Comparison of ENCODE assay signal across 20 cellular contexts in the genomic region with DNA sequence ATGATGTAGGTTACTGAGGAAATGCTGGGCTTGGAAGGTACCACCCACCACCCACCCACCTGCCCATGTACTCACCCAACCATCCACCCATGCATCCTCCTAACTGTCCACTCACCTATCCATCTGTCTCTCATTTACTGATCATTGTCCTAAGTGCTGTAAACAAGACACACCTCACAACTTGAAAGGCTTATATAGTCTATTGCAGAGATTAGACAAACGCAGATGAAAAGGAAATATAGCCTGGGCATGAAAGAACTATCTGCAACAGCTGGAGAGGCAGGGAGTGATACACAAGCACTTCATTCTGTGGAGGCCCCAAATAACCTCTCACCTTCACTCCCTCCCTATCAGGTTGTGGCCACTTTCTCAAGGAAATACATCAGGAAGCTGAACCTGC. TPM values are rescaled to one million over a fixed set of nuclear protein-coding genes. Genes with fewer than 3 reads are reported as not detected.
A peak's percentile ranks its signal among the peaks of the same experiment; 100 is the strongest.
DNase-seq lines count a peak whose midpoint lies in the region; ATAC-seq and TF ChIP-seq lines count a peak whose summit lies in the region.
"Had no signal": no experiment of that assay in that cellular context is flagged by ENCODE, and none has a peak within 500 bp of the region (broad histone marks: within the 10 kb centered on the region; RNA-seq: fewer than 3 reads in every experiment).

No MANE protein-coding gene starts in this region.

- H3K79me2 ChIP-seq in OCI-LY1 (ENCODE audit: insufficient read depth, low read length), result no peaks in the 10 kb centered on the region

- WGBS in transverse colon (ENCODE audit: low coverage in 1 of 2), 2 donors, result 43 to 50% methylated on average over 1 of the region's 1 CpG

- TF ChIP-seq CTCF in right atrium auricular region (IDR thresholded peaks at IDR 0.05) (no peak), OCI-LY1 (IDR thresholded peaks at IDR 0.05; ENCODE audit: low read length) (no peak), transverse colon (IDR thresholded peaks at IDR 0.05) (no peak)

- peak overlapping the region; percentile 86 to 90 for H3K27ac ChIP-seq in right atrium auricular region
- H3K27ac ChIP-seq in OCI-LY1 (ENCODE audit: low read depth, low read length, poor library complexity, severe bottlenecking), result peak overlapping the region; percentile 58
- peak overlapping the region; percentile 5 to 46 (median 38) for H3K27ac ChIP-seq in transverse colon
- H3K27ac ChIP-seq: esophagus squamous epithelium had no signal

- no peak for TF ChIP-seq POLR2A in transverse colon (IDR thresholded peaks at IDR 0.05)

- H3K9me3 ChIP-seq in right atrium auricular region (no peaks in the 10 kb centered on the region), OCI-LY1 (ENCODE audit: low read length) (no peaks in the 10 kb centered on the region), transverse colon (no peaks in the 10 kb centered on the region)
- H3K9me3 ChIP-seq: esophagus squamous epithelium, HAP-1 had no signal

- no peaks in the 10 kb centered on the region for H3K27me3 Mint-ChIP-seq in naive B cell
- H3K27me3 Mint-ChIP-seq: activated CD4-positive, alpha-beta T cell treated with anti-CD3 and anti-CD28 coated beads for 36 hours; activated naive CD8-positive, alpha-beta T cell; CD4-positive, alpha-beta memory T cell had no signal

- H4K20me1 ChIP-seq in OCI-LY1 (ENCODE audit: insufficient read depth, low read length), result no peaks in the 10 kb centered on the region

- H3K9me2 ChIP-seq in OCI-LY1 (ENCODE audit: low read depth, low read length), result no peaks in the 10 kb centered on the region

- H3K4me3 Mint-ChIP-seq in naive B cell, result peak overlapping the region in 5 of 8 donors; percentile 61 to 82 (median 69)
- H3K4me3 Mint-ChIP-seq: activated CD4-positive, alpha-beta T cell treated with anti-CD3 and anti-CD28 coated beads for 36 hours; activated naive CD8-positive, alpha-beta T cell; CD4-positive, alpha-beta memory T cell had no signal

- H3K4me3 ChIP-seq in right atrium auricular region (no peak overlapping the region), OCI-LY1 (ENCODE audit: low read depth, low read length, poor library complexity, severe bottlenecking) (no peak overlapping the region), transverse colon (no peak overlapping the region)
- H3K4me3 ChIP-seq: esophagus squamous epithelium, HAP-1 had no signal

- H3K4me2 ChIP-seq in OCI-LY1 (ENCODE audit: low read length), result peak overlapping the region; percentile 21; the same call in 1 of the 2 replicates

- no peaks in the 10 kb centered on the region for H3F3A ChIP-seq in OCI-LY1 (ENCODE audit: insufficient read depth, low read length)

- in situ Hi-C loops in transverse colon (cut with MboI; ENCODE audit: low pct_ligation_motif_present in 1 of 4, low pct_unique_long_range_greater_than_20kb in 1 of 4, low sequenced_read_pairs in 3 of 4), result no loop called here

- peaks cover 0 to 45% of the 10 kb centered on the region in 2 donors for H3K4me1 ChIP-seq in right atrium auricular region
- peaks cover 31% of the 10 kb centered on the region for H3K4me1 ChIP-seq in OCI-LY1 (ENCODE audit: insufficient read depth, low read length, severe bottlenecking)
- peaks cover 0 to 26% (median 14%) of the 10 kb centered on the region in 4 donors for H3K4me1 ChIP-seq in transverse colon
- H3K4me1 ChIP-seq: HAP-1 had no signal

- no peaks in the 10 kb centered on the region for H3K27me3 ChIP-seq in right atrium auricular region
- no peaks in the 10 kb centered on the region for H3K27me3 ChIP-seq in OCI-LY1 (ENCODE audit: insufficient read depth, low read length)
- H3K27me3 ChIP-seq in transverse colon, result no peaks in the 10 kb centered on the region
- H3K27me3 ChIP-seq: esophagus squamous epithelium had no signal

- intact Hi-C loops in left ventricle myocardium superior (cut with micrococcal nuclease), result no loop called here
- intact Hi-C loops in transverse colon (cut with DNase I; ENCODE audit: low total_unique reads), result no loop called here
- intact Hi-C loops in sciatic nerve (cut with DNase I), result no loop called here

- no peaks in the 10 kb centered on the region for H3K36me3 ChIP-seq in right atrium auricular region
- no peaks in the 10 kb centered on the region for H3K36me3 ChIP-seq in OCI-LY1 (ENCODE audit: insufficient read depth, low read length)
- no peaks in the 10 kb centered on the region for H3K36me3 ChIP-seq in transverse colon
- H3K36me3 ChIP-seq: esophagus squamous epithelium, HAP-1 had no signal

- DNase-seq in right atrium auricular region (ENCODE audit: low spot score), result no peak
- DNase-seq in left ventricle myocardium superior, result no peak
- no peak for DNase-seq in naive B cell
- no peak for DNase-seq in transverse colon
- DNase-seq in DMS 273 treated with DMSO at 0.1 percent for 48 hours (lab: John Stamatoyannopoulos, UW), result no peak
- DNase-seq in central memory CD4-positive, alpha-beta T cell, result no peak
- DNase-seq in sciatic nerve (ENCODE audit: low spot score), result no peak
- DNase-seq: ACHN; activated CD4-positive, alpha-beta T cell treated with anti-CD3 and anti-CD28 coated beads for 36 hours; CD4-positive, alpha-beta memory T cell; DND-41; effector CD4-positive, alpha-beta T cell; esophagus squamous epithelium; NCI-H1930; NCI-H446; retina; SW 1271 had no signal

- peak overlapping the region; percentile 10 to 89 (median 74) for H3K27ac Mint-ChIP-seq in naive B cell
- H3K27ac Mint-ChIP-seq: activated CD4-positive, alpha-beta T cell treated with anti-CD3 and anti-CD28 coated beads for 36 hours; activated naive CD8-positive, alpha-beta T cell had no signal

- H3K9me3 Mint-ChIP-seq in naive B cell, result no peaks in the 10 kb centered on the region
- H3K9me3 Mint-ChIP-seq: CD4-positive, alpha-beta memory T cell had no signal

- no peak overlapping the region for H3K9ac ChIP-seq in OCI-LY1 (ENCODE audit: low read length)

- no peak overlapping the region for H2AFZ ChIP-seq in OCI-LY1 (ENCODE audit: low read length)

- H3K4me1 Mint-ChIP-seq in naive B cell, result peaks cover 39 to 63% (median 50%) of the 10 kb centered on the region in 3 donors

- TF ChIP-seq EP300 in transverse colon (IDR thresholded peaks at IDR 0.05; ENCODE audit: low read depth), result no peak

- no peak for ATAC-seq in left ventricle myocardium superior
- ATAC-seq in naive B cell (ENCODE audit: low read depth in 2 of 2), result peak in 1 of 2 donors; percentile 32
- ATAC-seq in sciatic nerve, result no peak
- ATAC-seq: activated CD4-positive, alpha-beta T cell treated with anti-CD3 and anti-CD28 coated beads for 36 hours had no signal

- H3K36me3 Mint-ChIP-seq in naive B cell, result no peaks in the 10 kb centered on the region
- H3K36me3 Mint-ChIP-seq: activated naive CD8-positive, alpha-beta T cell; CD4-positive, alpha-beta memory T cell had no signal

RNA-seq across cellular contexts. Expression of gene DAPK2, which starts 54.0 kb away (rescaled TPM):
- 10 to 100 TPM; 28.8 to 57.6 TPM for total RNA-seq in right atrium auricular region
- total RNA-seq in left ventricle myocardium superior, result 43.4 TPM
- 10 to 100 TPM in 1 of 6 donors, 1 to 10 TPM in 2, under 1 TPM in 3; 0.69 to 10.3 (median 0.96) TPM for polyA plus RNA-seq in naive B cell (ENCODE audit: low read depth in 6 of 6)
- total RNA-seq in transverse colon, result 100 to 1,000 TPM in 3 of 4 donors, 10 to 100 TPM in 1; 45.1 to 244 (median 107) TPM
- 36.9 TPM for total RNA-seq in sciatic nerve

Comparison
In these comparisons a context has a peak if more than half of its experiments do, and no peak if none do; other contexts are left out.
1. H3K27ac ChIP-seq: peak in every context shown above with its lines; median percentile 88 in right atrium auricular region; 58 in OCI-LY1; 38 in transverse colon.